ENCODE assay signal across 8 cellular contexts in genomic region chr17:29619251-29619650, GRCh38. TPM values are rescaled to one million over a fixed set of nuclear protein-coding genes. Genes with fewer than 3 reads are reported as not detected.
DNase-seq lines count a peak whose midpoint lies in the region; ATAC-seq and TF ChIP-seq lines count a peak whose summit lies in the region.

No MANE protein-coding gene starts in this region.

- no peaks in the 10 kb centered on the region for H3K9me3 Mint-ChIP-seq in MCF 10A (ENCODE audit: unreplicated experiment)

- H3K36me3 Mint-ChIP-seq in MCF 10A (ENCODE audit: insufficient read depth, unreplicated experiment): peaks cover 5% of the 10 kb centered on the region

- DNase-seq in MCF 10A (ENCODE audit: unreplicated experiment) (peak; percentile 29), breast epithelium (ENCODE audit: low spot score in 2 of 2) (no peak), NCI-H524 (lab: John Stamatoyannopoulos, UW) (peak; percentile 46 to 66), esophagus muscularis mucosa (ENCODE audit: extremely low spot score) (no peak), thoracic aorta (ENCODE audit: low spot score) (no peak), kidney glomerular epithelial cell (lab: John Stamatoyannopoulos, UW) (no peak)
- no peak for DNase-seq in activated CD8-positive, alpha-beta memory T cell treated with anti-CD3 and anti-CD28 coated beads for 24 hours

- no peak for TF ChIP-seq EP300 in esophagus muscularis mucosa (IDR thresholded peaks at IDR 0.05)

- H3K4me3 ChIP-seq in breast epithelium (no peak overlapping the region), esophagus muscularis mucosa (no peak overlapping the region), thoracic aorta (no peak overlapping the region)

- CTCF ChIA-PET in MCF 10A (lab: Yijun Ruan, JAX): interaction anchor here (0.7 to 2.1 kb wide), 5 partner anchors 20 to 1330 kb away, joined by 3 to 5 read pairs (median 4); no protein-coding TSS in a partner anchor

- no peaks in the 10 kb centered on the region for H3K9me3 ChIP-seq in breast epithelium
- no peaks in the 10 kb centered on the region for H3K9me3 ChIP-seq in esophagus muscularis mucosa
- H3K9me3 ChIP-seq in thoracic aorta: no peaks in the 10 kb centered on the region

- H3K4me1 Mint-ChIP-seq in MCF 10A (ENCODE audit: insufficient read depth, unreplicated experiment): peaks cover 38% of the 10 kb centered on the region

- peaks cover 10 to 18% of the 10 kb centered on the region in 2 donors for H3K4me1 ChIP-seq in breast epithelium
- H3K4me1 ChIP-seq in esophagus muscularis mucosa: peaks cover 84 to 93% (median 90%) of the 10 kb centered on the region in 4 donors
- peaks cover 31 to 81% of the 10 kb centered on the region in 2 donors for H3K4me1 ChIP-seq in thoracic aorta (ENCODE audit: control insufficient read depth in 1 of 2, low read depth in 2 of 2)

- no TSS peak for BruUV-seq in MCF 10A (replicated peaks; lab: Mats Ljungman, UMichigan)

- TF ChIP-seq POLR2A in breast epithelium (IDR thresholded peaks at IDR 0.05) (no peak), esophagus muscularis mucosa (IDR thresholded peaks at IDR 0.05; ENCODE audit: low read depth) (no peak)

- no peak overlapping the region for H3K27ac ChIP-seq in breast epithelium
- peak overlapping the region in 3 of 4 donors; percentile 9 to 90 (median 15) for H3K27ac ChIP-seq in esophagus muscularis mucosa (replicated peaks in 1 of 4)
- no peak overlapping the region for H3K27ac ChIP-seq in thoracic aorta

- POLR2A ChIA-PET in MCF 10A (lab: Yijun Ruan, JAX): interaction anchor here (0.9 kb wide), 1 partner anchor 229 kb away, joined by 3 read pairs; the partner anchor contains the start of gene TAOK1

- TF ChIP-seq CTCF in MCF 10A (IDR thresholded peaks at IDR 0.05; ENCODE audit: unreplicated experiment) (no peak), breast epithelium (IDR thresholded peaks at IDR 0.05) (no peak), esophagus muscularis mucosa (IDR thresholded peaks at IDR 0.05) (peak; percentile 22 to 36 (median 28)), thoracic aorta (IDR thresholded peaks at IDR 0.05) (peak; percentile 21)

- H3K4me3 Mint-ChIP-seq in MCF 10A (ENCODE audit: unreplicated experiment): no peak overlapping the region

- intact Hi-C loops in MCF 10A (cut with micrococcal nuclease): no loop called here
- intact Hi-C loops in breast epithelium (cut with DNase I; ENCODE audit: low total_unique reads): no loop called here
- intact Hi-C loops in esophagus muscularis mucosa (cut with DNase I): loop anchor here (5.0 to 10.0 kb wide), 2 partner anchors 37 to 156 kb away; no protein-coding TSS in a partner anchor

- no peaks in the 10 kb centered on the region for H3K27me3 Mint-ChIP-seq in MCF 10A (ENCODE audit: insufficient read depth, unreplicated experiment)

- H3K27ac Mint-ChIP-seq in MCF 10A (ENCODE audit: low read depth, unreplicated experiment): no peak overlapping the region

- H3K36me3 ChIP-seq in breast epithelium (no peaks in the 10 kb centered on the region), esophagus muscularis mucosa (no peaks in the 10 kb centered on the region), thoracic aorta (no peaks in the 10 kb centered on the region)

- H3K27me3 ChIP-seq in breast epithelium (no peaks in the 10 kb centered on the region), esophagus muscularis mucosa (peaks cover 0 to 6% (median 0%) of the 10 kb centered on the region in 4 donors), thoracic aorta (replicated peaks; ENCODE audit: insufficient read depth) (no peaks in the 10 kb centered on the region)

- ATAC-seq in thoracic aorta (ENCODE audit: insufficient number of reproducible peaks, low FRiP score, low read depth) (no peak), HG02885 (IDR thresholded peaks at IDR 0.05; ENCODE audit: poor library complexity, unreplicated experiment) (no peak)

RNA-seq across cellular contexts. Expression of gene CORO6, which starts 3.5 kb away (rescaled TPM):
- total RNA-seq in MCF 10A (2022) (1.4 and 1.6 TPM in 2 replicates), breast epithelium (10 to 100 TPM in 2 of 3 donors, 1 to 10 TPM in 1; 6.6 to 21.3 (median 16.8) TPM), esophagus muscularis mucosa (10 to 100 TPM; 43.7 to 67.7 (median 46.9) TPM), thoracic aorta (10 to 100 TPM; 35.5 to 55.0 TPM)

RNA-seq across cellular contexts. Expression of gene ANKRD13B, which starts 26.3 kb away (rescaled TPM):
- total RNA-seq in MCF 10A (2022): 14.4 and 17.9 TPM in 2 replicates
- total RNA-seq in breast epithelium: 10 to 100 TPM in 1 of 3 donors, 1 to 10 TPM in 2; 8.5 to 13.0 (median 9.2) TPM
- 10 to 100 TPM in 3 of 4 donors, 1 to 10 TPM in 1; 8.0 to 16.1 (median 13.4) TPM for total RNA-seq in esophagus muscularis mucosa
- total RNA-seq in thoracic aorta: 10 to 100 TPM; 11.5 to 35.5 TPM

RNA-seq across cellular contexts. Expression of gene GIT1, which starts 29.8 kb away (rescaled TPM):
- total RNA-seq in MCF 10A (2022): 49.0 and 52.6 TPM in 2 replicates
- total RNA-seq in breast epithelium: 10 to 100 TPM; 28.5 to 41.3 (median 31.2) TPM
- total RNA-seq in esophagus muscularis mucosa: 10 to 100 TPM; 28.7 to 50.4 (median 39.9) TPM
- total RNA-seq in thoracic aorta: 10 to 100 TPM; 24.1 to 35.3 TPM

RNA-seq across cellular contexts. Expression of gene TP53I13, which starts 50.8 kb away (rescaled TPM):
- 29.6 and 34.5 TPM in 2 replicates for total RNA-seq in MCF 10A (2022)
- total RNA-seq in breast epithelium: 100 to 1,000 TPM in 1 of 3 donors, 10 to 100 TPM in 2; 34.1 to 114 (median 56.0) TPM
- 10 to 100 TPM; 40.9 to 72.6 (median 55.7) TPM for total RNA-seq in esophagus muscularis mucosa
- total RNA-seq in thoracic aorta: 10 to 100 TPM; 54.4 to 92.6 TPM

RNA-seq across cellular contexts. Expression of gene ABHD15, which starts 52.4 kb away (rescaled TPM):
- total RNA-seq in MCF 10A (2022) (2.8 and 4.9 TPM in 2 replicates), breast epithelium (10 to 100 TPM in 1 of 3 donors, 1 to 10 TPM in 2; 7.9 to 29.3 (median 9.8) TPM), esophagus muscularis mucosa (10 to 100 TPM in 3 of 4 donors, 1 to 10 TPM in 1; 6.8 to 18.3 (median 11.9) TPM), thoracic aorta (10 to 100 TPM; 11.3 to 24.0 TPM)

Comparison
In these comparisons a context has a peak if more than half of its experiments do, and no peak if none do; other contexts are left out.
1. DNase-seq: peak in MCF 10A (single experiment) and NCI-H524 (2 of 2); none in breast epithelium (0 of 2), esophagus muscularis mucosa (single experiment), thoracic aorta (single experiment), kidney glomerular epithelial cell (single experiment) and activated CD8-positive, alpha-beta memory T cell treated with anti-CD3 and anti-CD28 coated beads for 24 hours (single experiment).
2. CTCF ChIP-seq: peak in esophagus muscularis mucosa (3 of 3) and thoracic aorta (single experiment); none in MCF 10A (single experiment) and breast epithelium (0 of 3).
3. H3K27ac ChIP-seq: peak in esophagus muscularis mucosa (3 of 4); none in breast epithelium (0 of 2) and thoracic aorta (0 of 2).